ENCODE assay signal across 23 cellular contexts in the genomic region with DNA sequence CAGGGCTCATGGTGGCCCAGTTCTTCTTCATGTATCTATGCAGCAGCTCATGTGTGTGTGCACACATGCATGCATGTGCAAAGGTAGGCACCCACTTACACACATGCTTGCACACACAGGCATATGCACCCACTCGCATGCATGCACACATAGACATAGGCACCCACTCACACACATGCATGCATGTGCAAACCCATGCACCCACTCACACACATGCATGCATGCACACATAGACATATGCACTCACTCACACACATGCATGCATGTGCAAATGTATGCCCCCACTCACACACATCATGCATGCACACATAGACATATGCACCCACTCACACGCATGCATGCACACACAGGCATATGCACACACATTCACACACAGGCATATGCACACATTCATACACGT.
DNase-seq lines count a peak whose midpoint lies in the region; ATAC-seq, FAIRE-seq and TF ChIP-seq lines count a peak whose summit lies in the region.
"Had no signal": no experiment of that assay in that cellular context is flagged by ENCODE, and none has a peak within 500 bp of the region (broad histone marks: within the 10 kb centered on the region; RNA-seq: fewer than 3 reads in every experiment).

No MANE protein-coding gene starts in this region.

- no peak for FAIRE-seq in GM12891 (lab: Jason Lieb, UNC)
- FAIRE-seq: A204.1, D721Med, GM19239, H1 had no signal

- no peaks in the 10 kb centered on the region for H3K9me3 Mint-ChIP-seq in activated T-helper 2 cell treated with anti-CD3 and anti-CD28 coated beads, Interferon-gamma antibody, Interleukin-2, Interleukin-4, amounts not matched to agents 10 μg/mL and 5 μg/mL and 100 μg/mL, durations not matched to agents 14 hours and 24 hours and 36 hours
- H3K9me3 Mint-ChIP-seq: CD4-positive, alpha-beta T cell had no signal

- H3K27ac ChIP-seq in HEK293 (ENCODE audit: extremely low read depth, low read depth, low read length) (no peak overlapping the region), mesenchymal stem cell (ENCODE audit: low read length, poor library complexity, severe bottlenecking) (no peak overlapping the region), trophoblast cell (ENCODE audit: low read depth, low read length) (no peak overlapping the region)
- H3K27ac ChIP-seq: BLaER1 treated with 17β-estradiol and CSF1 and Interleukin-3, amounts not matched to agents 10 nM and 100 nM had no signal

- H2BK12ac ChIP-seq in mesenchymal stem cell (ENCODE audit: low read length in 2 of 2) = no peak overlapping the region
- no peak overlapping the region for H2BK12ac ChIP-seq in trophoblast cell (ENCODE audit: low read length)

- no peak for TF ChIP-seq POLR2A in GM12891 (IDR thresholded peaks at IDR 0.05; ENCODE audit: low read depth, low read length)

- H3K4me3 ChIP-seq in HEK293 (ENCODE audit: low read depth, low read length) = no peak overlapping the region
- peak overlapping the region; percentile 47 for H3K4me3 ChIP-seq in LNCaP clone FGC (ENCODE audit: low read depth, low read length)
- H3K4me3 ChIP-seq in mesenchymal stem cell (ENCODE audit: insufficient read depth in 1 of 2, low read depth in 1 of 2, low read length in 2 of 2) = no peak overlapping the region
- H3K4me3 ChIP-seq in trophoblast cell (ENCODE audit: low read depth, low read length) = peak overlapping the region; percentile 30
- H3K4me3 ChIP-seq: BLaER1 treated with 17β-estradiol and CSF1 and Interleukin-3, amounts not matched to agents 10 nM and 100 nM had no signal

- no peak for DNase-seq in LNCaP clone FGC (ENCODE audit: low read depth)
- no peak for DNase-seq in mesenchymal stem cell
- no peak for DNase-seq in trophoblast cell
- no peak for DNase-seq in activated T-helper 2 cell treated with anti-CD3 and anti-CD28 coated beads, Interferon-gamma antibody, Interleukin-2, Interleukin-4, amounts not matched to agents 10 μg/mL and 5 μg/mL and 100 μg/mL, durations not matched to agents 14 hours and 24 hours and 36 hours (ENCODE audit: low spot score)
- DNase-seq in GM12891 (ENCODE audit: insufficient read length, low spot score) = no peak
- DNase-seq in ACHN = no peak
- DNase-seq: AML-193; CD4-positive, alpha-beta T cell; HCEC 1CT; NCI-H1092 treated with DMSO at 0.1 percent for 48 hours; NCI-H1436; NCI-H187; NCI-H2081 treated with DMSO at 0.1 percent for 48 hours; NCI-H2171; NCI-H226; NCI-H510A had no signal

- H3K27me3 Mint-ChIP-seq in activated T-helper 2 cell treated with anti-CD3 and anti-CD28 coated beads, Interferon-gamma antibody, Interleukin-2, Interleukin-4, amounts not matched to agents 10 μg/mL and 5 μg/mL and 100 μg/mL, durations not matched to agents 14 hours and 24 hours and 36 hours (ENCODE audit: low read depth) = peaks cover 17% of the 10 kb centered on the region

- no peak overlapping the region for H3K18ac ChIP-seq in mesenchymal stem cell (ENCODE audit: low read depth in 1 of 2, low read length in 2 of 2)
- H3K18ac ChIP-seq in trophoblast cell (ENCODE audit: low read length) = no peak overlapping the region

- CTCF ChIA-PET in HEK293 (lab: Yijun Ruan, JAX) = interaction anchor here (1.0 to 1.3 kb wide), 2 partner anchors 106 to 136 kb away, joined by 3 to 4 read pairs; no protein-coding TSS in a partner anchor

- no peak overlapping the region for H3K14ac ChIP-seq in mesenchymal stem cell (ENCODE audit: low read length in 2 of 2)
- no peak overlapping the region for H3K14ac ChIP-seq in trophoblast cell (ENCODE audit: low read length)

- H2BK5ac ChIP-seq in mesenchymal stem cell (ENCODE audit: low read depth, low read length, poor library complexity, severe bottlenecking) (no peak overlapping the region), trophoblast cell (ENCODE audit: low read depth, low read length, poor library complexity) (no peak overlapping the region)

- no peaks in the 10 kb centered on the region for H3K36me3 Mint-ChIP-seq in activated T-helper 2 cell treated with anti-CD3 and anti-CD28 coated beads, Interferon-gamma antibody, Interleukin-2, Interleukin-4, amounts not matched to agents 10 μg/mL and 5 μg/mL and 100 μg/mL, durations not matched to agents 14 hours and 24 hours and 36 hours (ENCODE audit: low read depth)

- H2BK120ac ChIP-seq in mesenchymal stem cell (ENCODE audit: low read depth, low read length) = no peak overlapping the region
- H2BK120ac ChIP-seq in trophoblast cell (ENCODE audit: insufficient read depth, low read length, poor library complexity) = no peak overlapping the region

- no peak overlapping the region for H2BK15ac ChIP-seq in mesenchymal stem cell (ENCODE audit: low read depth, poor library complexity, severe bottlenecking)

- no peak overlapping the region for H3K4me3 Mint-ChIP-seq in activated T-helper 2 cell treated with anti-CD3 and anti-CD28 coated beads, Interferon-gamma antibody, Interleukin-2, Interleukin-4, amounts not matched to agents 10 μg/mL and 5 μg/mL and 100 μg/mL, durations not matched to agents 14 hours and 24 hours and 36 hours (ENCODE audit: low read depth)
- H3K4me3 Mint-ChIP-seq: CD4-positive, alpha-beta T cell had no signal

- no peak overlapping the region for H2AFZ ChIP-seq in mesenchymal stem cell (ENCODE audit: low read depth, low read length)
- no peak overlapping the region for H2AFZ ChIP-seq in trophoblast cell (ENCODE audit: insufficient read depth, low read length, poor library complexity)

- no peaks in the 10 kb centered on the region for H3K27me3 ChIP-seq in mesenchymal stem cell (ENCODE audit: control insufficient read depth in 1 of 2, insufficient read depth in 1 of 2, low read length in 2 of 2)
- no peaks in the 10 kb centered on the region for H3K27me3 ChIP-seq in trophoblast cell (ENCODE audit: insufficient read depth, low read length)
- H3K27me3 ChIP-seq: BLaER1 treated with 17β-estradiol and CSF1 and Interleukin-3, amounts not matched to agents 10 nM and 100 nM had no signal

- H3K9me3 ChIP-seq in HEK293 (ENCODE audit: control insufficient read depth, insufficient read depth, low read depth, low read length) (no peaks in the 10 kb centered on the region), mesenchymal stem cell (ENCODE audit: control insufficient read depth, low read length) (no peaks in the 10 kb centered on the region), trophoblast cell (ENCODE audit: insufficient read depth, low read depth, low read length) (no peaks in the 10 kb centered on the region)
- H3K9me3 ChIP-seq: BLaER1 treated with 17β-estradiol and CSF1 and Interleukin-3, amounts not matched to agents 10 nM and 100 nM had no signal

- no peak for ATAC-seq in HG03025 (IDR thresholded peaks at IDR 0.05; ENCODE audit: low FRiP score, unreplicated experiment)

- H4K8ac ChIP-seq in mesenchymal stem cell (ENCODE audit: low read length) (no peak overlapping the region), trophoblast cell (ENCODE audit: low read depth, low read length) (no peak overlapping the region)

- POLR2A ChIA-PET in HEK293 (lab: Yijun Ruan, JAX) = no interaction called here

- TF ChIP-seq CTCF in HEK293 (tag by site-specific recombination; IDR thresholded peaks at IDR 0.05) (no peak), LNCaP clone FGC (IDR thresholded peaks at IDR 0.05; ENCODE audit: control insufficient read depth, extremely low read depth, insufficient read depth) (no peak)

- H3K4ac ChIP-seq in mesenchymal stem cell (ENCODE audit: low read depth in 1 of 2, low read length in 2 of 2) (no peak overlapping the region), trophoblast cell (ENCODE audit: low read depth, low read length) (no peak overlapping the region)

- in situ Hi-C loops in ACHN (cut with HindIII; ENCODE audit: low pct_ligation_motif_present, low pct_unique_long_range_greater_than_20kb, low sequenced_read_pairs) = no loop called here

- no peaks in the 10 kb centered on the region for H3K4me1 ChIP-seq in HEK293 (ENCODE audit: control insufficient read depth, insufficient read depth, low read length)
- H3K4me1 ChIP-seq in mesenchymal stem cell (ENCODE audit: control insufficient read depth, insufficient read depth, low read depth, low read length) = peaks cover 8% of the 10 kb centered on the region
- H3K4me1 ChIP-seq in trophoblast cell (ENCODE audit: control insufficient read depth in 1 of 2, insufficient read depth in 2 of 2, low read length in 2 of 2) = no peaks in the 10 kb centered on the region

- H3K4me1 Mint-ChIP-seq in activated T-helper 2 cell treated with anti-CD3 and anti-CD28 coated beads, Interferon-gamma antibody, Interleukin-2, Interleukin-4, amounts not matched to agents 10 μg/mL and 5 μg/mL and 100 μg/mL, durations not matched to agents 14 hours and 24 hours and 36 hours (ENCODE audit: low read depth) = peaks cover 6% of the 10 kb centered on the region

- H3K36me3 ChIP-seq in HEK293 (ENCODE audit: control insufficient read depth in 2 of 2, insufficient read depth in 1 of 2, low read length in 2 of 2) (no peaks in the 10 kb centered on the region), mesenchymal stem cell (ENCODE audit: control insufficient read depth in 1 of 2, insufficient read depth in 2 of 2, low read depth in 1 of 2, low read length in 2 of 2) (no peaks in the 10 kb centered on the region), trophoblast cell (ENCODE audit: control insufficient read depth in 1 of 2, insufficient read depth in 2 of 2, low read length in 2 of 2) (no peaks in the 10 kb centered on the region)
- H3K36me3 ChIP-seq: BLaER1 treated with 17β-estradiol and CSF1 and Interleukin-3, amounts not matched to agents 10 nM and 100 nM had no signal

- no peaks in the 10 kb centered on the region for H3K79me1 ChIP-seq in mesenchymal stem cell (replicated peaks; ENCODE audit: low read length, poor library complexity, severe bottlenecking)
- no peaks in the 10 kb centered on the region for H3K79me1 ChIP-seq in trophoblast cell (ENCODE audit: low read length)

- 64% methylated on average over 3 of the region's 3 CpGs for WGBS in mesenchymal stem cell
- WGBS in trophoblast cell (ENCODE audit: extremely low coverage, insufficient coverage, insufficient read length) = no CpG with 5 or more reads among the region's 3 CpGs

- H4K12ac ChIP-seq in trophoblast cell (ENCODE audit: low read depth, low read length) = no peak overlapping the region

- no peaks in the 10 kb centered on the region for H3K79me2 ChIP-seq in trophoblast cell (ENCODE audit: control insufficient read depth, insufficient read depth, low read length, poor library complexity)

- H3K9ac ChIP-seq in mesenchymal stem cell (ENCODE audit: low read length) (no peak overlapping the region), trophoblast cell (ENCODE audit: low read length) (no peak overlapping the region)
- H3K9ac ChIP-seq: BLaER1 treated with 17β-estradiol and CSF1 and Interleukin-3, amounts not matched to agents 10 nM and 100 nM had no signal

- H4K91ac ChIP-seq in mesenchymal stem cell (ENCODE audit: low read length) (peak overlapping the region; percentile 46), trophoblast cell (ENCODE audit: low read depth, low read length) (no peak overlapping the region)

- H3K23ac ChIP-seq in mesenchymal stem cell (ENCODE audit: low read length in 2 of 2) = no peak overlapping the region
- H3K23ac ChIP-seq in trophoblast cell (ENCODE audit: low read length) = peak overlapping the region; percentile 83

- H2AK5ac ChIP-seq in mesenchymal stem cell (ENCODE audit: low read length, severe bottlenecking) (no peak overlapping the region), trophoblast cell (ENCODE audit: low read length) (no peak overlapping the region)

- no peak overlapping the region for H3K27ac Mint-ChIP-seq in activated T-helper 2 cell treated with anti-CD3 and anti-CD28 coated beads, Interferon-gamma antibody, Interleukin-2, Interleukin-4, amounts not matched to agents 10 μg/mL and 5 μg/mL and 100 μg/mL, durations not matched to agents 14 hours and 24 hours and 36 hours
- H3K27ac Mint-ChIP-seq: CD4-positive, alpha-beta T cell had no signal

- H3K4me2 ChIP-seq in mesenchymal stem cell (ENCODE audit: low read length, poor library complexity, severe bottlenecking) (no peak overlapping the region), trophoblast cell (ENCODE audit: low read length) (no peak overlapping the region)
- H3K4me2 ChIP-seq: BLaER1 treated with 17β-estradiol and CSF1 and Interleukin-3, amounts not matched to agents 10 nM and 100 nM had no signal

- intact Hi-C loops in activated T-helper 2 cell treated with anti-CD3 and anti-CD28 coated beads, Interferon-gamma antibody, Interleukin-2, Interleukin-4, amounts not matched to agents 10 μg/mL and 5 μg/mL and 100 μg/mL, durations not matched to agents 14 hours and 24 hours and 36 hours (cut with micrococcal nuclease) = no loop called here

Comparison
In these comparisons a context has a peak if more than half of its experiments do, and no peak if none do; other contexts are left out.
1. H3K4me3 ChIP-seq: peak in LNCaP clone FGC (single experiment) and trophoblast cell (single experiment); none in HEK293 (single experiment) and mesenchymal stem cell (0 of 2).